ENCODE assay signal across 13 cellular contexts in genomic region chr15:38557855-38558713, GRCh38. TPM values are rescaled to one million over a fixed set of nuclear protein-coding genes. Genes with fewer than 3 reads are reported as not detected.
DNase-seq lines count a peak whose midpoint lies in the region; ATAC-seq, FAIRE-seq and TF ChIP-seq lines count a peak whose summit lies in the region.
"Had no signal": no experiment of that assay in that cellular context is flagged by ENCODE, and none has a peak within 500 bp of the region (broad histone marks: within the 10 kb centered on the region; RNA-seq: fewer than 3 reads in every experiment).

No MANE protein-coding gene starts in this region.

- in situ Hi-C loops in transverse colon (cut with MboI; ENCODE audit: low pct_ligation_motif_present in 1 of 4, low pct_unique_long_range_greater_than_20kb in 1 of 4, low sequenced_read_pairs in 3 of 4), result no loop called here

- TF ChIP-seq POLR2A in GM12892 (IDR thresholded peaks at IDR 0.05; ENCODE audit: low read depth, low read length) (no peak), transverse colon (IDR thresholded peaks at IDR 0.05) (no peak)

- no peaks in the 10 kb centered on the region for H3K9me3 Mint-ChIP-seq in CD4-positive, alpha-beta T cell
- H3K9me3 Mint-ChIP-seq in activated CD4-positive, alpha-beta memory T cell treated with anti-CD3 and anti-CD28 coated beads, Interleukin-2, amount 10 ng/mL, durations not matched to agents 7 days and 5 days, result no peaks in the 10 kb centered on the region
- H3K9me3 Mint-ChIP-seq in immature natural killer cell (no peaks in the 10 kb centered on the region), type B pancreatic cell (no peaks in the 10 kb centered on the region), Caco-2 (ENCODE audit: unreplicated experiment) (no peaks in the 10 kb centered on the region)
- H3K9me3 Mint-ChIP-seq: GM23338 had no signal

- CTCF ChIA-PET in CD4-positive, alpha-beta T cell (lab: Charles Lee), result interaction anchor here (0.5 to 7.3 kb wide), 3 partner anchors 126 to 1017 kb away, joined by 3 to 247 read pairs (median 3); no protein-coding TSS in a partner anchor
- CTCF ChIA-PET in activated CD4-positive, alpha-beta memory T cell treated with anti-CD3 and anti-CD28 coated beads, Interleukin-2, amount 10 ng/mL, durations not matched to agents 7 days and 5 days (lab: Charles Lee), result interaction anchor here (1.0 to 12.8 kb wide), 5 partner anchors 112 to 134 kb away, joined by 3 to 731 read pairs (median 22); no protein-coding TSS in a partner anchor
- CTCF ChIA-PET in Caco-2 (lab: Charles Lee), result no interaction called here

- 74 to 79% methylated on average over 14 of the region's 14 CpGs for WGBS in transverse colon (ENCODE audit: low coverage in 1 of 2), 2 donors

- H3K4me1 ChIP-seq in transverse colon (peaks cover 0 to 3% (median 0%) of the 10 kb centered on the region in 4 donors), Caco-2 (peaks cover 5% of the 10 kb centered on the region; the same call in 1 of the 2 replicates)

- H3K36me3 Mint-ChIP-seq in CD4-positive, alpha-beta T cell (ENCODE audit: low read depth), result peaks cover 99% of the 10 kb centered on the region
- peaks cover 99% of the 10 kb centered on the region for H3K36me3 Mint-ChIP-seq in activated CD4-positive, alpha-beta memory T cell treated with anti-CD3 and anti-CD28 coated beads, Interleukin-2, amount 10 ng/mL, durations not matched to agents 7 days and 5 days (ENCODE audit: low read depth)
- H3K36me3 Mint-ChIP-seq in immature natural killer cell (peaks cover 16 to 46% (median 29%) of the 10 kb centered on the region in 3 donors), type B pancreatic cell (no peaks in the 10 kb centered on the region), Caco-2 (ENCODE audit: insufficient read depth, unreplicated experiment) (no peaks in the 10 kb centered on the region)

- H3K27me3 ChIP-seq in CD4-positive, alpha-beta T cell (ENCODE audit: control insufficient read depth, insufficient read depth, low read length), result no peaks in the 10 kb centered on the region
- H3K27me3 ChIP-seq in transverse colon (peaks cover 3% of the 10 kb centered on the region), Caco-2 (replicated peaks; ENCODE audit: control insufficient read depth, insufficient read depth, low read length) (no peaks in the 10 kb centered on the region)
- H3K27me3 ChIP-seq: BLaER1 had no signal

- peak; percentile 30 for ATAC-seq in CD4-positive, alpha-beta T cell (ENCODE audit: poor library complexity)
- ATAC-seq in GM18907 (IDR thresholded peaks at IDR 0.05; ENCODE audit: unreplicated experiment), result no peak
- ATAC-seq: GM23338, Panc1 had no signal

- TF ChIP-seq CTCF in CD4-positive, alpha-beta T cell (IDR thresholded peaks at IDR 0.05), result no peak
- no peak for TF ChIP-seq CTCF in transverse colon (IDR thresholded peaks at IDR 0.05)
- TF ChIP-seq CTCF in type B pancreatic cell (conservative IDR thresholded peaks at IDR 0.05), result no peak
- no peak for TF ChIP-seq CTCF in Caco-2 (IDR thresholded peaks at IDR 0.05; ENCODE audit: insufficient read depth in 1 of 2, low read depth in 1 of 2, low read length in 1 of 2, severe bottlenecking in 1 of 2, unreplicated experiment in 1 of 2)

- peak; percentile 17 for FAIRE-seq in GM12892 (lab: Jason Lieb, UNC)
- FAIRE-seq: keratinocyte had no signal

- POLR2A ChIA-PET in CD4-positive, alpha-beta T cell (lab: Charles Lee), result interaction anchor here (0.5 to 9.3 kb wide), 7 partner anchors 90 to 132 kb away, joined by 3 to 277 read pairs (median 5); no protein-coding TSS in a partner anchor
- POLR2A ChIA-PET in activated CD4-positive, alpha-beta memory T cell treated with anti-CD3 and anti-CD28 coated beads, Interleukin-2, amount 10 ng/mL, durations not matched to agents 7 days and 5 days (lab: Charles Lee), result interaction anchor here (1.0 to 12.0 kb wide), 12 partner anchors 9 to 138 kb away, joined by 3 to 1063 read pairs (median 18); no protein-coding TSS in a partner anchor
- POLR2A ChIA-PET in Caco-2 (lab: Charles Lee), result no interaction called here

- no peaks in the 10 kb centered on the region for H3K9me3 ChIP-seq in CD4-positive, alpha-beta T cell (ENCODE audit: control insufficient read depth, low read length)
- no peaks in the 10 kb centered on the region for H3K9me3 ChIP-seq in transverse colon
- H3K9me3 ChIP-seq in Caco-2, result no peaks in the 10 kb centered on the region; the same call in 1 of the 2 replicates
- H3K9me3 ChIP-seq: BLaER1 had no signal

- peaks cover 100% of the 10 kb centered on the region for H3K4me1 Mint-ChIP-seq in CD4-positive, alpha-beta T cell (ENCODE audit: low read depth)
- peaks cover 86% of the 10 kb centered on the region for H3K4me1 Mint-ChIP-seq in activated CD4-positive, alpha-beta memory T cell treated with anti-CD3 and anti-CD28 coated beads, Interleukin-2, amount 10 ng/mL, durations not matched to agents 7 days and 5 days
- H3K4me1 Mint-ChIP-seq in immature natural killer cell (peaks cover 100% of the 10 kb centered on the region in 2 donors), type B pancreatic cell (ENCODE audit: unreplicated experiment) (peaks cover 20% of the 10 kb centered on the region), Caco-2 (ENCODE audit: low read depth, unreplicated experiment) (peaks cover 9% of the 10 kb centered on the region)

- BruUV-seq in Caco-2 (replicated peaks; lab: Mats Ljungman, UMichigan), result no TSS peak

- intact Hi-C loops in CD4-positive, alpha-beta T cell (cut with DNase I, micrococcal nuclease), result loop anchor here in 1 of 2 experiments (5.0 kb wide), 1 partner anchor 41 kb away; no protein-coding TSS in a partner anchor
- intact Hi-C loops in transverse colon (cut with DNase I; ENCODE audit: low total_unique reads), result no loop called here
- intact Hi-C loops in Caco-2 (cut with micrococcal nuclease; ENCODE audit: unreplicated experiment), result no loop called here

- no peak overlapping the region for H3K4me3 ChIP-seq in transverse colon
- H3K4me3 ChIP-seq in Caco-2 (ENCODE audit: low read depth, low read length), result no peak overlapping the region
- H3K4me3 ChIP-seq: BLaER1, GM23338 had no signal

- H3K36me3 ChIP-seq in transverse colon (no peaks in the 10 kb centered on the region), Caco-2 (ENCODE audit: control insufficient read depth, insufficient read depth, low read length) (no peaks in the 10 kb centered on the region)

- H3K27ac Mint-ChIP-seq in CD4-positive, alpha-beta T cell, result peak overlapping the region; percentile 93
- H3K27ac Mint-ChIP-seq in activated CD4-positive, alpha-beta memory T cell treated with anti-CD3 and anti-CD28 coated beads, Interleukin-2, amount 10 ng/mL, durations not matched to agents 7 days and 5 days, result peak overlapping the region; percentile 92
- H3K27ac Mint-ChIP-seq in immature natural killer cell (peak overlapping the region; percentile 51 to 93 (median 88)), type B pancreatic cell (no peak overlapping the region), Caco-2 (ENCODE audit: unreplicated experiment) (no peak overlapping the region)
- H3K27ac Mint-ChIP-seq: GM23338 had no signal

- no peaks in the 10 kb centered on the region for H3K27me3 Mint-ChIP-seq in CD4-positive, alpha-beta T cell
- no peaks in the 10 kb centered on the region for H3K27me3 Mint-ChIP-seq in activated CD4-positive, alpha-beta memory T cell treated with anti-CD3 and anti-CD28 coated beads, Interleukin-2, amount 10 ng/mL, durations not matched to agents 7 days and 5 days
- no peaks in the 10 kb centered on the region for H3K27me3 Mint-ChIP-seq in immature natural killer cell (ENCODE audit: low read depth in 3 of 3)
- peaks cover 12% of the 10 kb centered on the region for H3K27me3 Mint-ChIP-seq in type B pancreatic cell
- peaks cover 2% of the 10 kb centered on the region for H3K27me3 Mint-ChIP-seq in Caco-2 (ENCODE audit: insufficient read depth, unreplicated experiment)

- DNase-seq in CD4-positive, alpha-beta T cell, result peak in 2 of 10 experiments; percentile 20 to 22
- DNase-seq in GM12892 (ENCODE audit: insufficient read length) (no peak), immature natural killer cell (peak in 1 of 3 donors; percentile 18), transverse colon (no peak), type B pancreatic cell (ENCODE audit: extremely low spot score, unreplicated experiment) (no peak), Caco-2 (no peak)
- DNase-seq in activated CD4-positive, alpha-beta memory T cell treated with anti-CD3 and anti-CD28 coated beads, Interleukin-2, amount 10 ng/mL, durations not matched to agents 7 days and 5 days, result no peak
- DNase-seq: activated effector memory CD4-positive, alpha-beta T cell treated with Interleukin-2 at 50 U/mL for 16 hours had no signal

- H3K4me3 Mint-ChIP-seq in CD4-positive, alpha-beta T cell, result peak overlapping the region; percentile 78
- peak overlapping the region; percentile 92 for H3K4me3 Mint-ChIP-seq in activated CD4-positive, alpha-beta memory T cell treated with anti-CD3 and anti-CD28 coated beads, Interleukin-2, amount 10 ng/mL, durations not matched to agents 7 days and 5 days
- H3K4me3 Mint-ChIP-seq in immature natural killer cell (peak overlapping the region; percentile 18 to 62 (median 56)), type B pancreatic cell (no peak overlapping the region), Caco-2 (ENCODE audit: unreplicated experiment) (no peak overlapping the region)
- H3K4me3 Mint-ChIP-seq: GM23338 had no signal

- peak overlapping the region; percentile 51 for H3K27ac ChIP-seq in CD4-positive, alpha-beta T cell (ENCODE audit: low read depth, low read length)
- no peak overlapping the region for H3K27ac ChIP-seq in transverse colon
- H3K27ac ChIP-seq: BLaER1 had no signal

- TF ChIP-seq EP300 in transverse colon (IDR thresholded peaks at IDR 0.05; ENCODE audit: low read depth), result no peak

RNA-seq across cellular contexts. Expression of gene RASGRP1, which starts 6.5 kb away (rescaled TPM):
- total RNA-seq in CD4-positive, alpha-beta T cell, result 10 to 100 TPM; 66.6 to 69.7 TPM
- 18.1 TPM for polyA plus RNA-seq in GM12892 (2012; ENCODE audit: missing spikeins)
- 100 to 1,000 TPM; 200 to 208 TPM for total RNA-seq in activated CD4-positive, alpha-beta memory T cell treated with anti-CD3 and anti-CD28 coated beads, Interleukin-2, amount 10 ng/mL, durations not matched to agents 7 days and 5 days
- 10 to 100 TPM; 21.9 to 63.9 (median 22.7) TPM for polyA plus RNA-seq in immature natural killer cell
- total RNA-seq in transverse colon (10 to 100 TPM in 1 of 4 donors, 1 to 10 TPM in 2, under 1 TPM in 1; 0.40 to 10.8 (median 2.3) TPM), type B pancreatic cell (ENCODE audit: low replicate concordance) (3.0 and 6.6 TPM in 2 replicates), Caco-2 (2022) (6.0 and 7.3 TPM in 2 replicates)

Comparison
In these comparisons a context has a peak if more than half of its experiments do, and no peak if none do; other contexts are left out.
1. H3K27ac Mint-ChIP-seq: peak in CD4-positive, alpha-beta T cell (single experiment), activated CD4-positive, alpha-beta memory T cell treated with anti-CD3 and anti-CD28 coated beads, Interleukin-2, amount 10 ng/mL, durations not matched to agents 7 days and 5 days (single experiment) and immature natural killer cell (6 of 6); none in type B pancreatic cell (single experiment) and Caco-2 (single experiment).
2. H3K4me3 Mint-ChIP-seq: peak in CD4-positive, alpha-beta T cell (single experiment), activated CD4-positive, alpha-beta memory T cell treated with anti-CD3 and anti-CD28 coated beads, Interleukin-2, amount 10 ng/mL, durations not matched to agents 7 days and 5 days (single experiment) and immature natural killer cell (5 of 5); none in type B pancreatic cell (single experiment) and Caco-2 (single experiment).